In genomic region chr3:9749663-9750555, GRCh38 we compare ENCODE assay signal across 8 cellular contexts. TPM values are rescaled to one million over a fixed set of nuclear protein-coding genes. Genes with fewer than 3 reads are reported as not detected.
DNase-seq lines count a peak whose midpoint lies in the region; ATAC-seq and TF ChIP-seq lines count a peak whose summit lies in the region.

OGG1 (plus strand) TSS chr3:9749952; CDS start chr3:9750287, 335 bp downstream.

- ATAC-seq in HG03432 (IDR thresholded peaks at IDR 0.05; ENCODE audit: unreplicated experiment) = peak; percentile 92

- H3K4me3 ChIP-seq in kidney epithelial cell (ENCODE audit: low read depth, low read length) = peak within 1 kb of the TSS; percentile 73

- H3K27me3 ChIP-seq in kidney epithelial cell (ENCODE audit: control insufficient read depth, insufficient read depth, low read length) = no peaks in the 10 kb centered on the region

- peak; percentile 70 for TF ChIP-seq POLR2A in GM19099 (IDR thresholded peaks at IDR 0.05; ENCODE audit: extremely low read depth, insufficient read length, low read depth)

- H3K36me3 ChIP-seq in kidney epithelial cell (ENCODE audit: control insufficient read depth, insufficient read depth, low read length) = peaks cover 6% of the 10 kb centered on the region

- no peak for TF ChIP-seq CTCF in kidney epithelial cell (IDR thresholded peaks at IDR 0.05; ENCODE audit: insufficient read depth, low read length, poor library complexity, severe bottlenecking)

- DNase-seq in AG20443 (ENCODE audit: low spot score) (peak; percentile 97), NCI-H510A (lab: John Stamatoyannopoulos, UW) (peak; percentile 93), cerebellum (ENCODE audit: low spot score) (peak; percentile 95), kidney epithelial cell (ENCODE audit: low read depth) (peak; percentile 93)
- DNase-seq in activated CD4-positive, alpha-beta T cell treated with anti-CD3 and anti-CD28 coated beads for 1 hour = peak; percentile 87
- peak; percentile 94 for DNase-seq in stimulated activated CD4-positive, alpha-beta T cell treated with anti-CD3 and anti-CD28 coated beads, Interleukin-15, amount 100 ng/mL, for 48 hours (ENCODE audit: low read depth in 2 of 2)

RNA-seq across cellular contexts. Expression of gene OGG1, which starts in this region (rescaled TPM):
- total RNA-seq in cerebellum = 62.0 TPM
- total RNA-seq in kidney epithelial cell = 19.2 and 23.9 TPM in 2 replicates

Comparison
In these comparisons a context has a peak if more than half of its experiments do, and no peak if none do; other contexts are left out.
1. Peak in every context shown above with its lines: DNase-seq, ATAC-seq and H3K4me3 ChIP-seq.